Comparison of ENCODE assay signal across 1 cellular context in the genomic region with DNA sequence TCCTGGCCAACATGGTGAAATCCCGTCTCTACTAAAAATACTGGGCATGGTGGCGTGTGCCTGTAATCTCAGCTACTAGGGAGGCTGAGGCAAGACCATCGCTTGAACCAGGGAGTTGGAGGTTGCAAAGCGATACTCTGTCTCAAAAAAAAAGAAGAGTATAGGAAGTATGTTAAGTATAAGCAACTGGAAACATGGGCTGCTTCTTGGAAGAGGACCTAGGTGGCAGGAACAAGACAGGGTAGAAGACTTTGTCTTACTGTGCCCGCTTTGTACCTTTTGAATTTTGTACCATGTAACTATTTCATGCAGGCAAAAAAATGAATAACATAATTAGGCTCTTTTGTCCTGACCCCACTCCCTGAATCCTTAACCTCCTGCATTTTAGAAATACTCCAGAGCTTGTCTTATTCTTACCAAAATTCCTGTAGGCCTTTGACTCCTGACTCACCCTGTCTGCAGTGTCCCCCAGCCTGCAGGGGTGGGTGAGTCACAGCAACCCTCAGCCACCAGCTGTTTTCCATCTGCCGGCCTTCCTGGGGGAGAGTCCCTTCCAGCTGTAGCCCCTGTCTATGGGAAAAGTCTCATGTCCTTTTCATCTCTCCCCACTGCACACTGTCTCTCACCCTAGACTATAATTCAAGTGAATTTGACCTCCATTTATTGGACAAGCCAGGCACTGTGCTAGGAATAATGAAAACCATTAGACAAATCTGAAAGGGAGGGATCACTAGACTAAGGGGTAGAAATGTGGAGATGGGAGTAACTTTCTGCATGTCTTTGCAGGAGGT.
A peak's percentile ranks its signal among the peaks of the same experiment; 100 is the strongest.
TF ChIP-seq lines count a peak whose summit lies in the region.

No MANE protein-coding gene starts in this region.

TF ChIP-seq in HepG2, 621 proteins besides CTCF, POLR2A, EP300 and RAD21 (continued from another document and continues in another):
- TF ChIP-seq, protein P1, sequence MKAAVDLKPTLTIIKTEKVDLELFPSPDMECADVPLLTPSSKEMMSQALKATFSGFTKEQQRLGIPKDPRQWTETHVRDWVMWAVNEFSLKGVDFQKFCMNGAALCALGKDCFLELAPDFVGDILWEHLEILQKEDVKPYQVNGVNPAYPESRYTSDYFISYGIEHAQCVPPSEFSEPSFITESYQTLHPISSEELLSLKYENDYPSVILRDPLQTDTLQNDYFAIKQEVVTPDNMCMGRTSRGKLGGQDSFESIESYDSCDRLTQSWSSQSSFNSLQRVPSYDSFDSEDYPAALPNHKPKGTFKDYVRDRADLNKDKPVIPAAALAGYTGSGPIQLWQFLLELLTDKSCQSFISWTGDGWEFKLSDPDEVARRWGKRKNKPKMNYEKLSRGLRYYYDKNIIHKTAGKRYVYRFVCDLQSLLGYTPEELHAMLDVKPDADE (CRISPR knock-in tag; IDR thresholded peaks at IDR 0.05): no peak
- TF ChIP-seq, protein P2, sequence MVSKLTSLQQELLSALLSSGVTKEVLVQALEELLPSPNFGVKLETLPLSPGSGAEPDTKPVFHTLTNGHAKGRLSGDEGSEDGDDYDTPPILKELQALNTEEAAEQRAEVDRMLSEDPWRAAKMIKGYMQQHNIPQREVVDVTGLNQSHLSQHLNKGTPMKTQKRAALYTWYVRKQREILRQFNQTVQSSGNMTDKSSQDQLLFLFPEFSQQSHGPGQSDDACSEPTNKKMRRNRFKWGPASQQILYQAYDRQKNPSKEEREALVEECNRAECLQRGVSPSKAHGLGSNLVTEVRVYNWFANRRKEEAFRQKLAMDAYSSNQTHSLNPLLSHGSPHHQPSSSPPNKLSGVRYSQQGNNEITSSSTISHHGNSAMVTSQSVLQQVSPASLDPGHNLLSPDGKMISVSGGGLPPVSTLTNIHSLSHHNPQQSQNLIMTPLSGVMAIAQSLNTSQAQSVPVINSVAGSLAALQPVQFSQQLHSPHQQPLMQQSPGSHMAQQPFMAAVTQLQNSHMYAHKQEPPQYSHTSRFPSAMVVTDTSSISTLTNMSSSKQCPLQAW (CRISPR knock-in tag; IDR thresholded peaks at IDR 0.05): peak; percentile 52
- TF ChIP-seq AGO2 (optimal IDR thresholded peaks at IDR 0.05; ENCODE audit: low read depth, low read length): no peak
- TF ChIP-seq PHF21A (CRISPR knock-in tag; IDR thresholded peaks at IDR 0.05): peak; percentile 16; the same call in 1 of the 2 replicates
- no peak for TF ChIP-seq ZNF660 (CRISPR knock-in tag; IDR thresholded peaks at IDR 0.05; ENCODE audit: borderline replicate concordance, low read depth)
- TF ChIP-seq, protein P3, sequence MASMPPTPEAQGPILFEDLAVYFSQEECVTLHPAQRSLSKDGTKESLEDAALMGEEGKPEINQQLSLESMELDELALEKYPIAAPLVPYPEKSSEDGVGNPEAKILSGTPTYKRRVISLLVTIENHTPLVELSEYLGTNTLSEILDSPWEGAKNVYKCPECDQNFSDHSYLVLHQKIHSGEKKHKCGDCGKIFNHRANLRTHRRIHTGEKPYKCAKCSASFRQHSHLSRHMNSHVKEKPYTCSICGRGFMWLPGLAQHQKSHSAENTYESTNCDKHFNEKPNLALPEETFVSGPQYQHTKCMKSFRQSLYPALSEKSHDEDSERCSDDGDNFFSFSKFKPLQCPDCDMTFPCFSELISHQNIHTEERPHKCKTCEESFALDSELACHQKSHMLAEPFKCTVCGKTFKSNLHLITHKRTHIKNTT (CRISPR knock-in tag; IDR thresholded peaks at IDR 0.05): no peak
- TF ChIP-seq ATAD3A (CRISPR knock-in tag; IDR thresholded peaks at IDR 0.05): no peak
- no peak for TF ChIP-seq MBD4 (IDR thresholded peaks at IDR 0.05; ENCODE audit: borderline replicate concordance, low read length)
- TF ChIP-seq, protein P4, sequence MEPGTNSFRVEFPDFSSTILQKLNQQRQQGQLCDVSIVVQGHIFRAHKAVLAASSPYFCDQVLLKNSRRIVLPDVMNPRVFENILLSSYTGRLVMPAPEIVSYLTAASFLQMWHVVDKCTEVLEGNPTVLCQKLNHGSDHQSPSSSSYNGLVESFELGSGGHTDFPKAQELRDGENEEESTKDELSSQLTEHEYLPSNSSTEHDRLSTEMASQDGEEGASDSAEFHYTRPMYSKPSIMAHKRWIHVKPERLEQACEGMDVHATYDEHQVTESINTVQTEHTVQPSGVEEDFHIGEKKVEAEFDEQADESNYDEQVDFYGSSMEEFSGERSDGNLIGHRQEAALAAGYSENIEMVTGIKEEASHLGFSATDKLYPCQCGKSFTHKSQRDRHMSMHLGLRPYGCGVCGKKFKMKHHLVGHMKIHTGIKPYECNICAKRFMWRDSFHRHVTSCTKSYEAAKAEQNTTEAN (CRISPR knock-in tag; conservative IDR thresholded peaks at IDR 0.05): no peak
- TF ChIP-seq CBFB (CRISPR knock-in tag; IDR thresholded peaks at IDR 0.05): no peak
- TF ChIP-seq, protein P5, sequence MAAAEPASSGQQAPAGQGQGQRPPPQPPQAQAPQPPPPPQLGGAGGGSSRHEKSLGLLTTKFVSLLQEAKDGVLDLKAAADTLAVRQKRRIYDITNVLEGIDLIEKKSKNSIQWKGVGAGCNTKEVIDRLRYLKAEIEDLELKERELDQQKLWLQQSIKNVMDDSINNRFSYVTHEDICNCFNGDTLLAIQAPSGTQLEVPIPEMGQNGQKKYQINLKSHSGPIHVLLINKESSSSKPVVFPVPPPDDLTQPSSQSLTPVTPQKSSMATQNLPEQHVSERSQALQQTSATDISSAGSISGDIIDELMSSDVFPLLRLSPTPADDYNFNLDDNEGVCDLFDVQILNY (CRISPR knock-in tag; conservative IDR thresholded peaks at IDR 0.05): no peak
- TF ChIP-seq, protein P6, sequence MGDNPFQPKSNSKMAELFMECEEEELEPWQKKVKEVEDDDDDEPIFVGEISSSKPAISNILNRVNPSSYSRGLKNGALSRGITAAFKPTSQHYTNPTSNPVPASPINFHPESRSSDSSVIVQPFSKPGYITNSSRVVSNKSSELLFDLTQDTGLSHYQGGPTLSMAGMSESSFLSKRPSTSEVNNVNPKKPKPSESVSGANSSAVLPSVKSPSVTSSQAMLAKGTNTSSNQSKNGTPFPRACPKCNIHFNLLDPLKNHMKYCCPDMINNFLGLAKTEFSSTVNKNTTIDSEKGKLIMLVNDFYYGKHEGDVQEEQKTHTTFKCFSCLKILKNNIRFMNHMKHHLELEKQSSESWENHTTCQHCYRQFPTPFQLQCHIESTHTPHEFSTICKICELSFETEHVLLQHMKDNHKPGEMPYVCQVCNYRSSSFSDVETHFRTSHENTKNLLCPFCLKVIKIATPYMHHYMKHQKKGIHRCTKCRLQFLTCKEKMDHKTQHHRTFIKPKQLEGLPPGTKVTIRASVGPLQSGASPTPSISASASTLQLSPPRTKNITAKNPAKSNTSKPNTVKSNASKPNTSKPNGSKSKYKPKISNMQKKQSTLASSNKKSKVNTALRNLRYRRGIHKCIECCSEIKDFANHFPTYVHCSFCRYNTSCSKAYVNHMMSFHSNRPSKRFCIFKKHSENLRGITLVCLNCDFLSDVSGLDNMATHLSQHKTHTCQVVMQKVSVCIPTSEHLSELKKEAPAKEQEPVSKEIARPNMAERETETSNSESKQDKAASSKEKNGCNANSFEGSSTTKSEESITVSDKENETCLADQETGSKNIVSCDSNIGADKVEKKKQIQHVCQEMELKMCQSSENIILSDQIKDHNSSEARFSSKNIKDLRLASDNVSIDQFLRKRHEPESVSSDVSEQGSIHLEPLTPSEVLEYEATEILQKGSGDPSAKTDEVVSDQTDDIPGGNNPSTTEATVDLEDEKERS (CRISPR knock-in tag; IDR thresholded peaks at IDR 0.05): no peak
- TF ChIP-seq SNAI1 (CRISPR knock-in tag; IDR thresholded peaks at IDR 0.05; ENCODE audit: borderline replicate concordance): no peak
- TF ChIP-seq, protein P7, sequence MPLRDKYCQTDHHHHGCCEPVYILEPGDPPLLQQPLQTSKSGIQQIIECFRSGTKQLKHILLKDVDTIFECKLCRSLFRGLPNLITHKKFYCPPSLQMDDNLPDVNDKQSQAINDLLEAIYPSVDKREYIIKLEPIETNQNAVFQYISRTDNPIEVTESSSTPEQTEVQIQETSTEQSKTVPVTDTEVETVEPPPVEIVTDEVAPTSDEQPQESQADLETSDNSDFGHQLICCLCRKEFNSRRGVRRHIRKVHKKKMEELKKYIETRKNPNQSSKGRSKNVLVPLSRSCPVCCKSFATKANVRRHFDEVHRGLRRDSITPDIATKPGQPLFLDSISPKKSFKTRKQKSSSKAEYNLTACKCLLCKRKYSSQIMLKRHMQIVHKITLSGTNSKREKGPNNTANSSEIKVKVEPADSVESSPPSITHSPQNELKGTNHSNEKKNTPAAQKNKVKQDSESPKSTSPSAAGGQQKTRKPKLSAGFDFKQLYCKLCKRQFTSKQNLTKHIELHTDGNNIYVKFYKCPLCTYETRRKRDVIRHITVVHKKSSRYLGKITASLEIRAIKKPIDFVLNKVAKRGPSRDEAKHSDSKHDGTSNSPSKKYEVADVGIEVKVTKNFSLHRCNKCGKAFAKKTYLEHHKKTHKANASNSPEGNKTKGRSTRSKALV (CRISPR knock-in tag; IDR thresholded peaks at IDR 0.05): no peak
- TF ChIP-seq RARG (CRISPR knock-in tag; IDR thresholded peaks at IDR 0.05; ENCODE audit: low read depth): no peak
- no peak for TF ChIP-seq SIN3A (IDR thresholded peaks at IDR 0.05; ENCODE audit: borderline replicate concordance, low read depth, low read length)
- peak; percentile 66 for TF ChIP-seq RARA (CRISPR knock-in tag; IDR thresholded peaks at IDR 0.05)
- TF ChIP-seq, protein P8, sequence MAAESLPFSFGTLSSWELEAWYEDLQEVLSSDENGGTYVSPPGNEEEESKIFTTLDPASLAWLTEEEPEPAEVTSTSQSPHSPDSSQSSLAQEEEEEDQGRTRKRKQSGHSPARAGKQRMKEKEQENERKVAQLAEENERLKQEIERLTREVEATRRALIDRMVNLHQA (CRISPR knock-in tag; IDR thresholded peaks at IDR 0.05): no peak
- peak; percentile 50; the same call in 1 of the 2 replicates for TF ChIP-seq HDAC1 (CRISPR knock-in tag; IDR thresholded peaks at IDR 0.05)
- TF ChIP-seq ZSCAN25 (CRISPR knock-in tag; IDR thresholded peaks at IDR 0.05): peak; percentile 89
- no peak for TF ChIP-seq ZNF160 (CRISPR knock-in tag; IDR thresholded peaks at IDR 0.05)
- TF ChIP-seq ARNTL (CRISPR knock-in tag; IDR thresholded peaks at IDR 0.05): no peak
- TF ChIP-seq HMG20A (CRISPR knock-in tag; IDR thresholded peaks at IDR 0.05; ENCODE audit: borderline replicate concordance): peak; percentile 34; the same call in 1 of the 2 replicates
- TF ChIP-seq, protein P9, sequence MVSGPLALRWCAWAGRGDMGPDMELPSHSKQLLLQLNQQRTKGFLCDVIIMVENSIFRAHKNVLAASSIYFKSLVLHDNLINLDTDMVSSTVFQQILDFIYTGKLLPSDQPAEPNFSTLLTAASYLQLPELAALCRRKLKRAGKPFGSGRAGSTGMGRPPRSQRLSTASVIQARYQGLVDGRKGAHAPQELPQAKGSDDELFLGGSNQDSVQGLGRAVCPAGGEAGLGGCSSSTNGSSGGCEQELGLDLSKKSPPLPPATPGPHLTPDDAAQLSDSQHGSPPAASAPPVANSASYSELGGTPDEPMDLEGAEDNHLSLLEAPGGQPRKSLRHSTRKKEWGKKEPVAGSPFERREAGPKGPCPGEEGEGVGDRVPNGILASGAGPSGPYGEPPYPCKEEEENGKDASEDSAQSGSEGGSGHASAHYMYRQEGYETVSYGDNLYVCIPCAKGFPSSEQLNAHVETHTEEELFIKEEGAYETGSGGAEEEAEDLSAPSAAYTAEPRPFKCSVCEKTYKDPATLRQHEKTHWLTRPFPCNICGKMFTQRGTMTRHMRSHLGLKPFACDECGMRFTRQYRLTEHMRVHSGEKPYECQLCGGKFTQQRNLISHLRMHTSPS (CRISPR knock-in tag; IDR thresholded peaks at IDR 0.05; ENCODE audit: low read depth): no peak
- no peak for TF ChIP-seq ZNF746 (CRISPR knock-in tag; IDR thresholded peaks at IDR 0.05)
- TF ChIP-seq JUN (CRISPR knock-in tag; IDR thresholded peaks at IDR 0.05): peak; percentile 65; the same call in 1 of the 2 replicates
- TF ChIP-seq, protein P10, sequence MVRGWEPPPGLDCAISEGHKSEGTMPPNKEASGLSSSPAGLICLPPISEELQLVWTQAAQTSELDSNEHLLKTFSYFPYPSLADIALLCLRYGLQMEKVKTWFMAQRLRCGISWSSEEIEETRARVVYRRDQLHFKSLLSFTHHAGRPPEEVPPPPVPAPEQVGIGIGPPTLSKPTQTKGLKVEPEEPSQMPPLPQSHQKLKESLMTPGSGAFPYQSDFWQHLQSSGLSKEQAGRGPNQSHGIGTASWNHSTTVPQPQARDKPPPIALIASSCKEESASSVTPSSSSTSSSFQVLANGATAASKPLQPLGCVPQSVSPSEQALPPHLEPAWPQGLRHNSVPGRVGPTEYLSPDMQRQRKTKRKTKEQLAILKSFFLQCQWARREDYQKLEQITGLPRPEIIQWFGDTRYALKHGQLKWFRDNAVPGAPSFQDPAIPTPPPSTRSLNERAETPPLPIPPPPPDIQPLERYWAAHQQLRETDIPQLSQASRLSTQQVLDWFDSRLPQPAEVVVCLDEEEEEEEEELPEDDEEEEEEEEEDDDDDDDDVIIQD (CRISPR knock-in tag; IDR thresholded peaks at IDR 0.05; ENCODE audit: low read depth): 0 out of 2 replicates have a peak, but pooled peaks have one; percentile 19
- no peak for TF ChIP-seq TMF1 (CRISPR knock-in tag; IDR thresholded peaks at IDR 0.05; ENCODE audit: low read depth)
- no peak for TF ChIP-seq ZNF644 (CRISPR knock-in tag; IDR thresholded peaks at IDR 0.05; ENCODE audit: low read depth)
- TF ChIP-seq CAMTA2 (CRISPR knock-in tag; IDR thresholded peaks at IDR 0.05; ENCODE audit: borderline replicate concordance): no peak
- no peak for TF ChIP-seq ZNF331 (CRISPR knock-in tag; IDR thresholded peaks at IDR 0.05)
- no peak for TF ChIP-seq GTF3A (CRISPR knock-in tag; conservative IDR thresholded peaks at IDR 0.05)
- TF ChIP-seq IRX3 (CRISPR knock-in tag; IDR thresholded peaks at IDR 0.05; ENCODE audit: borderline replicate concordance, low read depth): no peak
- peak; percentile 95 for TF ChIP-seq FOSL2 (CRISPR knock-in tag; IDR thresholded peaks at IDR 0.05)
- TF ChIP-seq TBL1XR1 (IDR thresholded peaks at IDR 0.05; ENCODE audit: borderline replicate concordance, low read length, partially characterized antibody): peak; percentile 54
- TF ChIP-seq, protein P11, sequence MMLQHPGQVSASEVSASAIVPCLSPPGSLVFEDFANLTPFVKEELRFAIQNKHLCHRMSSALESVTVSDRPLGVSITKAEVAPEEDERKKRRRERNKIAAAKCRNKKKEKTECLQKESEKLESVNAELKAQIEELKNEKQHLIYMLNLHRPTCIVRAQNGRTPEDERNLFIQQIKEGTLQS (CRISPR knock-in tag; IDR thresholded peaks at IDR 0.05): peak; percentile 62; the same call in 1 of the 2 replicates
- TF ChIP-seq ZFX (CRISPR knock-in tag; IDR thresholded peaks at IDR 0.05; ENCODE audit: low read depth): peak; percentile 33; the same call in 1 of the 2 replicates
- TF ChIP-seq ZNF761 (CRISPR knock-in tag; conservative IDR thresholded peaks at IDR 0.05): no peak
- TF ChIP-seq CEBPB (IDR thresholded peaks at IDR 0.05; ENCODE audit: borderline replicate concordance, low read depth, low read length): no peak
- TF ChIP-seq NR1H2 (CRISPR knock-in tag; IDR thresholded peaks at IDR 0.05; ENCODE audit: borderline replicate concordance, low read depth): no peak
- TF ChIP-seq ZBTB21 (CRISPR knock-in tag; IDR thresholded peaks at IDR 0.05): no peak
- no peak for TF ChIP-seq ZNF878 (CRISPR knock-in tag; IDR thresholded peaks at IDR 0.05)
- TF ChIP-seq SUZ12 (IDR thresholded peaks at IDR 0.05; ENCODE audit: low read depth, low read length): no peak
- TF ChIP-seq PAF1 (CRISPR knock-in tag; IDR thresholded peaks at IDR 0.05): no peak
- no peak for TF ChIP-seq ASH2L (IDR thresholded peaks at IDR 0.05; ENCODE audit: insufficient read length, low read depth, low read length)
- TF ChIP-seq SAFB2 (CRISPR knock-in tag; IDR thresholded peaks at IDR 0.05; ENCODE audit: borderline replicate concordance, low read depth): no peak
